In the genomic region with DNA sequence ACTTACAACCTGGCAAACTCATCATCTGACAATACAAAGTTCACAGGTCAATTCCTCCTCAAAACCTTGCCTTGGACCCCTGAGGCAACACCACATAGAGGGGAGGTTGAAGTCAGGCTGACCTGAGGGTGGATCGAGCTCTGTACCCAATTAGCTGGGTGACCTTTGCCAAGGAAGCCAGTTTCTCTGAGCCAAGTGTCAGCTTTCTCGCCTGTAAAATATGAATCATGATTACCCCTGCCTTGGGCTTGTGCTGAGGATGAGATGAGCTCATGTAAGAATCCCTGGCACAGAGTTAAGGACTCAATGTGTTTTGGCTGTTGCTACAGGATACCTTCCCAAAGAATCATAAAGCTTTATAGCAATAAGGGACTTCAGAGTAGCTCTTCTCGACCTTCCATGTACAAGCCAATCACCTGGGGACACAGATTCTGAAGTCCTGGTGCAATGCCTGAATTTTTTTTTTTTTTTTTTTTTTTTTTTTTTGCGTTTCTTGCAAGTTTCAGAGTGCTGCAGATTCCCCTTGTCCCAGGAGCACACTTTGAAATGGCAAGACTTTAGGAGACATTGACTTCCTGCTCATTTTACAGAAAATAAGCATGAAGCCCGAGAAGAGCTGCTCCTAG, we compare ENCODE assay signal across 13 cellular contexts. TPM values are rescaled to one million over a fixed set of nuclear protein-coding genes. Genes with fewer than 3 reads are reported as not detected.
DNase-seq lines count a peak whose midpoint lies in the region; ATAC-seq and TF ChIP-seq lines count a peak whose summit lies in the region.
"Had no signal": no experiment of that assay in that cellular context is flagged by ENCODE, and none has a peak within 500 bp of the region (broad histone marks: within the 10 kb centered on the region; RNA-seq: fewer than 3 reads in every experiment).

No MANE protein-coding gene starts in this region.

- DNase-seq in EH (ENCODE audit: low read depth) (peak; percentile 20), NCI-H460 (ENCODE audit: extremely low read depth, low read depth) (peak; percentile 2), epithelial cell of prostate (ENCODE audit: low read depth, low spot score) (peak; percentile 55), omental fat pad (ENCODE audit: low spot score) (no peak), mesendoderm (no peak), hippocampal formation (lab: John Stamatoyannopoulos, UW) (no peak), NCI-H2029 (lab: John Stamatoyannopoulos, UW) (no peak), nucleus accumbens (lab: John Stamatoyannopoulos, UW) (no peak)
- DNase-seq: activated T-cell treated with anti-CD3 and anti-CD28 coated beads, Interleukin-2, amount 50 U/mL, for 72 hours; cerebellar nuclear complex; NCI-H510A treated with DMSO at 0.1 percent for 48 hours had no signal

- H2AK5ac ChIP-seq in mesendoderm (ENCODE audit: low read length), result no peak overlapping the region

- H2BK15ac ChIP-seq in mesendoderm (replicated peaks; ENCODE audit: low read depth), result no peak overlapping the region

- H3K27ac ChIP-seq in epithelial cell of prostate (no peak overlapping the region), mesendoderm (ENCODE audit: low read depth, low read length) (no peak overlapping the region)
- H3K27ac ChIP-seq: C4-2B, KMS-11 had no signal

- no peak overlapping the region for H3K18ac ChIP-seq in mesendoderm (ENCODE audit: low read length)

- H3K4ac ChIP-seq in mesendoderm (ENCODE audit: low read depth, low read length), result no peak overlapping the region

- no peak overlapping the region for H3K4me3 ChIP-seq in mesendoderm (ENCODE audit: low read length)

- no peak overlapping the region for H3K4me2 ChIP-seq in mesendoderm (ENCODE audit: low read length)
- H3K4me2 ChIP-seq: KMS-11 had no signal

- no peak overlapping the region for H3K23ac ChIP-seq in mesendoderm (ENCODE audit: low read length)

- no peaks in the 10 kb centered on the region for H3K4me1 ChIP-seq in mesendoderm (ENCODE audit: control insufficient read depth, low read depth, low read length)

- no CpG with 5 or more reads among the region's 5 CpGs for WGBS in mesendoderm (ENCODE audit: extremely low coverage, insufficient coverage, low lambda C conversion rate)

- H3K56ac ChIP-seq in mesendoderm (ENCODE audit: low read length), result no peak overlapping the region

- H3K36me3 ChIP-seq in mesendoderm (ENCODE audit: control insufficient read depth, insufficient read depth, low read length), result no peaks in the 10 kb centered on the region

- H3K9ac ChIP-seq in mesendoderm (ENCODE audit: low read length), result no peak overlapping the region
- H3K9ac ChIP-seq: KMS-11 had no signal

- peak; percentile 89 for ATAC-seq in omental fat pad (ENCODE audit: low FRiP score)
- ATAC-seq: activated T-cell treated with anti-CD3 and anti-CD28 coated beads, Interleukin-2, amount 50 U/mL, for 72 hours had no signal

- no peak overlapping the region for H4K8ac ChIP-seq in mesendoderm (ENCODE audit: low read depth, low read length)

- TF ChIP-seq CTCF in omental fat pad (IDR thresholded peaks at IDR 0.05), result no peak

- no peak overlapping the region for H2BK120ac ChIP-seq in mesendoderm (ENCODE audit: low read depth, low read length)

- H2BK5ac ChIP-seq in mesendoderm (ENCODE audit: low read length), result no peak overlapping the region

- no peak overlapping the region for H4K5ac ChIP-seq in mesendoderm (ENCODE audit: low read length)

- H3K79me1 ChIP-seq in mesendoderm (ENCODE audit: low read length), result no peaks in the 10 kb centered on the region

- peaks cover 2% of the 10 kb centered on the region for H3K27me3 ChIP-seq in mesendoderm (ENCODE audit: insufficient read depth, low read length, poor library complexity)

- no peaks in the 10 kb centered on the region for H3K79me2 ChIP-seq in mesendoderm (ENCODE audit: control insufficient read depth, insufficient read depth, low read length)

RNA-seq across cellular contexts. Expression of gene CACUL1, which starts 43.5 kb away (rescaled TPM):
- total RNA-seq in NCI-H460 (2014; rRNA removed; shearing (Covaris generic)), result 37.4 and 43.5 TPM in 2 replicates
- polyA plus RNA-seq in NCI-H460 (2014; cell fraction: nucleus; rRNA removed), result 9.7 and 35.1 TPM in 2 replicates
- 10 to 100 TPM; 36.4 to 46.3 (median 41.9) TPM for total RNA-seq in omental fat pad
- 46.3 TPM for polyA plus RNA-seq in mesendoderm (2013, experiment 1 of 2)
- polyA plus RNA-seq in mesendoderm (2013, experiment 2 of 2), result 44.2 TPM

Comparison
In these comparisons a context has a peak if more than half of its experiments do, and no peak if none do; other contexts are left out.
1. DNase-seq: peak in EH (single experiment), NCI-H460 (single experiment) and epithelial cell of prostate (single experiment); none in omental fat pad (single experiment), mesendoderm (single experiment), hippocampal formation (0 of 2), NCI-H2029 (single experiment) and nucleus accumbens (0 of 56).